Comparison of ENCODE assay signal across 8 cellular contexts in genomic region chr1:109877320-109877771, GRCh38.
A peak's percentile ranks its signal among the peaks of the same experiment; 100 is the strongest.
DNase-seq lines count a peak whose midpoint lies in the region; TF ChIP-seq lines count a peak whose summit lies in the region.

No MANE protein-coding gene starts in this region.

- H4K20me1 ChIP-seq in MM.1S (ENCODE audit: insufficient read depth, low read length), result no peaks in the 10 kb centered on the region

- H3K9me3 ChIP-seq in MM.1S (replicated peaks; ENCODE audit: insufficient read depth, low read length), result no peaks in the 10 kb centered on the region

- no peaks in the 10 kb centered on the region for H3F3A ChIP-seq in MM.1S (ENCODE audit: insufficient read depth, low read length)

- TF ChIP-seq CTCF in MM.1S (IDR thresholded peaks at IDR 0.05; ENCODE audit: low read length), result no peak

- no peaks in the 10 kb centered on the region for H3K79me2 ChIP-seq in MM.1S (ENCODE audit: low read length)

- H3K27ac ChIP-seq in MM.1S (ENCODE audit: low read length), result no peak overlapping the region

- no peaks in the 10 kb centered on the region for H3K27me3 ChIP-seq in MM.1S (replicated peaks; ENCODE audit: insufficient read depth, low read length)

- peak; percentile 96 for DNase-seq in EL
- peak in 43 of 58 donors; percentile 22 to 82 (median 57) for DNase-seq in anterior cingulate cortex (lab: John Stamatoyannopoulos, UW)
- peak in 38 of 51 donors; percentile 24 to 78 (median 48) for DNase-seq in hypothalamus (lab: John Stamatoyannopoulos, UW)
- DNase-seq in retina, result peak; percentile 79
- no peak for DNase-seq in NCI-H748 (lab: John Stamatoyannopoulos, UW; ENCODE audit: unreplicated experiment)
- no peak for DNase-seq in activated T-cell treated with anti-CD3 and anti-CD28 coated beads, Interleukin-2, amount 50 U/mL, for 48 hours
- no peak for DNase-seq in MM.1S
- DNase-seq in activated naive CD4-positive, alpha-beta T cell treated with anti-CD3 and anti-CD28 coated beads, Interleukin-2, amount 50 U/mL, for 16 hours, result no peak

- H3K9me2 ChIP-seq in MM.1S (replicated peaks; ENCODE audit: insufficient read depth, low read length), result no peaks in the 10 kb centered on the region

- no peak overlapping the region for H2AFZ ChIP-seq in MM.1S (ENCODE audit: low read length)

- H3K4me1 ChIP-seq in MM.1S (ENCODE audit: low read length), result no peaks in the 10 kb centered on the region

- no peak overlapping the region for H3K4me3 ChIP-seq in MM.1S (ENCODE audit: low read length)

- no peaks in the 10 kb centered on the region for H3K36me3 ChIP-seq in MM.1S (replicated peaks; ENCODE audit: insufficient read depth, low read length)

- no peak overlapping the region for H3K4me2 ChIP-seq in MM.1S (ENCODE audit: low read depth, low read length)

- no peak overlapping the region for H3K9ac ChIP-seq in MM.1S (ENCODE audit: low read length)

Comparison
In these comparisons a context has a peak if more than half of its experiments do, and no peak if none do; other contexts are left out.
1. DNase-seq: peak in EL (single experiment), anterior cingulate cortex (43 of 58), hypothalamus (38 of 51) and retina (single experiment); none in NCI-H748 (single experiment), activated T-cell treated with anti-CD3 and anti-CD28 coated beads, Interleukin-2, amount 50 U/mL, for 48 hours (0 of 2), MM.1S (single experiment) and activated naive CD4-positive, alpha-beta T cell treated with anti-CD3 and anti-CD28 coated beads, Interleukin-2, amount 50 U/mL, for 16 hours (single experiment).